ENCODE assay signal across 2 cellular contexts in the genomic region with DNA sequence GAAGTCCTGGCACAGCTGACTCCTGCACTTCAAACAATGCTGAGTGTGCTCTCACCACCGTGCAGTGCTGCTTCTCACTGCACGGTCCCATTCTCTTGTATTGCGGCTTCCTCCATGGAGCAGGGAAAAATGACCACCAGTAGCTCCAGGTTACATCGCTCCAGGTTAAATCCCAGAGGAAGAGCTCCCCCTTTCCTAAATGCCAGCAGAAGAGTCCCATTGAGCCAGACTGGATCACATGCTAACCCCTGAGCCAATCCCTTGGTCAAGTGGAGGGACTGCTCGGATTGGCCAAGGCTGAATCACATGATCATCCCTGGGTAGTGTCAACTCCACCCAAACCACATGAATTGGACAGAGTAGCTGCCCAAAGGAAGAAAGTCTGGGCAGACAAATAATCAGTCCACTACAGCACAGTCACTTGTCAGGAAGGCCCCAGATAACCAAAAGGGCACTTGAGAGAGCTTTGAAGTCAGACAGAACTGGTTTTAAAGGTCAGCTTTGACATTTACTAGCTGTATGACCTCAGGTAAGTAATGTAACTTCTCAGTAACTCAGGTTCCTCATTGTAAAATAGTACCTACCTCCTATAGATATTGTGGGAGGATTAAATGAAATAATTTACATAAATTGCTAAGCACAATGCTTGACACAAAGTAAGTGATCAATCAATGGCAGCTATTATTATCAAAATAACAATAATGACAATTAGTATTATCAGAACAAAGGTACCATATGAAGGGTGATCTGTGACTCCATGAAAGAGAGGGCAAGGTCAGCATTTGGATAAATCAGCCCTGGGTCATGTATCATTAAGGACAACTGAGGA.
TF ChIP-seq lines count a peak whose summit lies in the region.

No MANE protein-coding gene starts in this region.

TF ChIP-seq in GM23338, 12 proteins besides CTCF, POLR2A, EP300 and RAD21 (continued from another document):
- TF ChIP-seq, protein P1, sequence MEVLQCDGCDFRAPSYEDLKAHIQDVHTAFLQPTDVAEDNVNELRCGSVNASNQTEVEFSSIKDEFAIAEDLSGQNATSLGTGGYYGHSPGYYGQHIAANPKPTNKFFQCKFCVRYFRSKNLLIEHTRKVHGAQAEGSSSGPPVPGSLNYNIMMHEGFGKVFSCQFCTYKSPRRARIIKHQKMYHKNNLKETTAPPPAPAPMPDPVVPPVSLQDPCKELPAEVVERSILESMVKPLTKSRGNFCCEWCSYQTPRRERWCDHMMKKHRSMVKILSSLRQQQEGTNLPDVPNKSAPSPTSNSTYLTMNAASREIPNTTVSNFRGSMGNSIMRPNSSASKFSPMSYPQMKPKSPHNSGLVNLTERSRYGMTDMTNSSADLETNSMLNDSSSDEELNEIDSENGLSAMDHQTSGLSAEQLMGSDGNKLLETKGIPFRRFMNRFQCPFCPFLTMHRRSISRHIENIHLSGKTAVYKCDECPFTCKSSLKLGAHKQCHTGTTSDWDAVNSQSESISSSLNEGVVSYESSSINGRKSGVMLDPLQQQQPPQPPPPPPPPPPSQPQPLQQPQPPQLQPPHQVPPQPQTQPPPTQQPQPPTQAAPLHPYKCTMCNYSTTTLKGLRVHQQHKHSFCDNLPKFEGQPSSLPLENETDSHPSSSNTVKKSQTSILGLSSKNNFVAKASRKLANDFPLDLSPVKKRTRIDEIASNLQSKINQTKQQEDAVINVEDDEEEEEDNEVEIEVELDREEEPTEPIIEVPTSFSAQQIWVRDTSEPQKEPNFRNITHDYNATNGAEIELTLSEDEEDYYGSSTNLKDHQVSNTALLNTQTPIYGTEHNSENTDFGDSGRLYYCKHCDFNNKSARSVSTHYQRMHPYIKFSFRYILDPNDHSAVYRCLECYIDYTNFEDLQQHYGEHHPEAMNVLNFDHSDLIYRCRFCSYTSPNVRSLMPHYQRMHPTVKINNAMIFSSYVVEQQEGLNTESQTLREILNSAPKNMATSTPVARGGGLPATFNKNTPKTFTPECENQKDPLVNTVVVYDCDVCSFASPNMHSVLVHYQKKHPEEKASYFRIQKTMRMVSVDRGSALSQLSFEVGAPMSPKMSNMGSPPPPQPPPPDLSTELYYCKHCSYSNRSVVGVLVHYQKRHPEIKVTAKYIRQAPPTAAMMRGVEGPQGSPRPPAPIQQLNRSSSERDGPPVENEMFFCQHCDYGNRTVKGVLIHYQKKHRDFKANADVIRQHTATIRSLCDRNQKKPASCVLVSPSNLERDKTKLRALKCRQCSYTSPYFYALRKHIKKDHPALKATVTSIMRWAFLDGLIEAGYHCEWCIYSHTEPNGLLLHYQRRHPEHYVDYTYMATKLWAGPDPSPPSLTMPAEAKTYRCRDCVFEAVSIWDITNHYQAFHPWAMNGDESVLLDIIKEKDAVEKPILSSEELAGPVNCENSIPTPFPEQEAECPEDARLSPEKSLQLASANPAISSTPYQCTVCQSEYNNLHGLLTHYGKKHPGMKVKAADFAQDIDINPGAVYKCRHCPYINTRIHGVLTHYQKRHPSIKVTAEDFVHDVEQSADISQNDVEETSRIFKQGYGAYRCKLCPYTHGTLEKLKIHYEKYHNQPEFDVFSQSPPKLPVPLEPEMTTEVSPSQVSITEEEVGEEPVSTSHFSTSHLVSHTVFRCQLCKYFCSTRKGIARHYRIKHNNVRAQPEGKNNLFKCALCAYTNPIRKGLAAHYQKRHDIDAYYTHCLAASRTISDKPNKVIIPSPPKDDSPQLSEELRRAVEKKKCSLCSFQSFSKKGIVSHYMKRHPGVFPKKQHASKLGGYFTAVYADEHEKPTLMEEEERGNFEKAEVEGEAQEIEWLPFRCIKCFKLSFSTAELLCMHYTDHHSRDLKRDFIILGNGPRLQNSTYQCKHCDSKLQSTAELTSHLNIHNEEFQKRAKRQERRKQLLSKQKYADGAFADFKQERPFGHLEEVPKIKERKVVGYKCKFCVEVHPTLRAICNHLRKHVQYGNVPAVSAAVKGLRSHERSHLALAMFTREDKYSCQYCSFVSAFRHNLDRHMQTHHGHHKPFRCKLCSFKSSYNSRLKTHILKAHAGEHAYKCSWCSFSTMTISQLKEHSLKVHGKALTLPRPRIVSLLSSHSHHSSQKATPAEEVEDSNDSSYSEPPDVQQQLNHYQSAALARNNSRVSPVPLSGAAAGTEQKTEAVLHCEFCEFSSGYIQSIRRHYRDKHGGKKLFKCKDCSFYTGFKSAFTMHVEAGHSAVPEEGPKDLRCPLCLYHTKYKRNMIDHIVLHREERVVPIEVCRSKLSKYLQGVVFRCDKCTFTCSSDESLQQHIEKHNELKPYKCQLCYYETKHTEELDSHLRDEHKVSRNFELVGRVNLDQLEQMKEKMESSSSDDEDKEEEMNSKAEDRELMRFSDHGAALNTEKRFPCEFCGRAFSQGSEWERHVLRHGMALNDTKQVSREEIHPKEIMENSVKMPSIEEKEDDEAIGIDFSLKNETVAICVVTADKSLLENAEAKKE (CRISPR knock-in tag; IDR thresholded peaks at IDR 0.05), result no peak
- TF ChIP-seq ETS1 (IDR thresholded peaks at IDR 0.05) (no peak), EZH2phosphoT487 (IDR thresholded peaks at IDR 0.05; ENCODE audit: unreplicated experiment) (no peak), JUNB (IDR thresholded peaks at IDR 0.05; ENCODE audit: unreplicated experiment) (no peak), REST (IDR thresholded peaks at IDR 0.05; ENCODE audit: unreplicated experiment) (no peak)

TF ChIP-seq in WTC11, 78 proteins besides CTCF, POLR2A, EP300 and RAD21 (continued from another document):
- no peak for TF ChIP-seq ZNF425 (CRISPR knock-in tag; conservative IDR thresholded peaks at IDR 0.05)
- TF ChIP-seq GABPB1 (CRISPR knock-in tag; IDR thresholded peaks at IDR 0.05), result no peak
